Comparison of ENCODE assay signal across 1 cellular context in the genomic region with DNA sequence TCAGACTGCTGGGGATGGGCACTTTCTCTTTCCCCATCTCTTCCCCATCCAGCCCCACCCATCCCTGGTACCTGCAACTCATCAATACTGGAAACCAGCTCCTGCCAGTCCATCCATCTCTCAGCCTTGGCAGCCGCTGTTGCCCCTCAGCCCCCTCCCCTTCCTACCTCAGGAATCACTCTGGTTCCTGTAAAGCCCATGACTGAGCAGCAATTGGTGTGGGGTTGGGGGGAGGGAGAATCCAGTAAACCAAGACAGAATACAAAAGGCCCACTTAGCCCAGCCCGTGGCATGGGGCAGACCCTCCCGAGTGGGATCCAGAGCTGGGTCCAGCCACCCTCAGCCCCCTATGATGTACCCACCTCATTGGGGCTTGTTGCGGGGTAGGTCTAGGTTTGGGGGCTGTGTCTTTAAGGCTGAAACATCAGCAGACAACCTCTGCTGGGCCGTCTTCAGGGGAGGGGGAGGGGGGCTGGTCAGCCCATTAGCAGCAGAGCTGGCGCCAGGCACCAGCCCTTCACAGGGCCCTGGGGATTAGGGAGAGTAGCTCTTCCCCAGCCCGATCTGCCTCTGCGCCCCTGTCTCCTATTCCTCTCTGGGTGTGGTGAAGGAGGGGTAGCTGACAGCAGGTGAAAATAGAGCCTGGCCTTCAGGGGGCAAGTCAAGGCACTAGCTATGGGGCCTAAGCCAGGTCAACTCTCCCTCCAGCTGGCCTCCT.
TF ChIP-seq lines count a peak whose summit lies in the region.

No MANE protein-coding gene starts in this region.

TF ChIP-seq in GM23338, 12 proteins besides CTCF, POLR2A, EP300 and RAD21:
- TF ChIP-seq ZNF114 (CRISPR knock-in tag; IDR thresholded peaks at IDR 0.05), result no peak
- TF ChIP-seq, protein P1, sequence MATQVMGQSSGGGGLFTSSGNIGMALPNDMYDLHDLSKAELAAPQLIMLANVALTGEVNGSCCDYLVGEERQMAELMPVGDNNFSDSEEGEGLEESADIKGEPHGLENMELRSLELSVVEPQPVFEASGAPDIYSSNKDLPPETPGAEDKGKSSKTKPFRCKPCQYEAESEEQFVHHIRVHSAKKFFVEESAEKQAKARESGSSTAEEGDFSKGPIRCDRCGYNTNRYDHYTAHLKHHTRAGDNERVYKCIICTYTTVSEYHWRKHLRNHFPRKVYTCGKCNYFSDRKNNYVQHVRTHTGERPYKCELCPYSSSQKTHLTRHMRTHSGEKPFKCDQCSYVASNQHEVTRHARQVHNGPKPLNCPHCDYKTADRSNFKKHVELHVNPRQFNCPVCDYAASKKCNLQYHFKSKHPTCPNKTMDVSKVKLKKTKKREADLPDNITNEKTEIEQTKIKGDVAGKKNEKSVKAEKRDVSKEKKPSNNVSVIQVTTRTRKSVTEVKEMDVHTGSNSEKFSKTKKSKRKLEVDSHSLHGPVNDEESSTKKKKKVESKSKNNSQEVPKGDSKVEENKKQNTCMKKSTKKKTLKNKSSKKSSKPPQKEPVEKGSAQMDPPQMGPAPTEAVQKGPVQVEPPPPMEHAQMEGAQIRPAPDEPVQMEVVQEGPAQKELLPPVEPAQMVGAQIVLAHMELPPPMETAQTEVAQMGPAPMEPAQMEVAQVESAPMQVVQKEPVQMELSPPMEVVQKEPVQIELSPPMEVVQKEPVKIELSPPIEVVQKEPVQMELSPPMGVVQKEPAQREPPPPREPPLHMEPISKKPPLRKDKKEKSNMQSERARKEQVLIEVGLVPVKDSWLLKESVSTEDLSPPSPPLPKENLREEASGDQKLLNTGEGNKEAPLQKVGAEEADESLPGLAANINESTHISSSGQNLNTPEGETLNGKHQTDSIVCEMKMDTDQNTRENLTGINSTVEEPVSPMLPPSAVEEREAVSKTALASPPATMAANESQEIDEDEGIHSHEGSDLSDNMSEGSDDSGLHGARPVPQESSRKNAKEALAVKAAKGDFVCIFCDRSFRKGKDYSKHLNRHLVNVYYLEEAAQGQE (IDR thresholded peaks at IDR 0.05; ENCODE audit: unreplicated experiment), result no peak
- TF ChIP-seq POLR2AphosphoS5 (IDR thresholded peaks at IDR 0.05; ENCODE audit: low read depth), result no peak
- no peak for TF ChIP-seq EZH2 (IDR thresholded peaks at IDR 0.05; ENCODE audit: low read depth, unreplicated experiment)
- no peak for TF ChIP-seq JUNB (IDR thresholded peaks at IDR 0.05; ENCODE audit: unreplicated experiment)
- TF ChIP-seq ZNF331 (CRISPR knock-in tag; IDR thresholded peaks at IDR 0.05; ENCODE audit: low read depth), result no peak
- TF ChIP-seq, protein P2, sequence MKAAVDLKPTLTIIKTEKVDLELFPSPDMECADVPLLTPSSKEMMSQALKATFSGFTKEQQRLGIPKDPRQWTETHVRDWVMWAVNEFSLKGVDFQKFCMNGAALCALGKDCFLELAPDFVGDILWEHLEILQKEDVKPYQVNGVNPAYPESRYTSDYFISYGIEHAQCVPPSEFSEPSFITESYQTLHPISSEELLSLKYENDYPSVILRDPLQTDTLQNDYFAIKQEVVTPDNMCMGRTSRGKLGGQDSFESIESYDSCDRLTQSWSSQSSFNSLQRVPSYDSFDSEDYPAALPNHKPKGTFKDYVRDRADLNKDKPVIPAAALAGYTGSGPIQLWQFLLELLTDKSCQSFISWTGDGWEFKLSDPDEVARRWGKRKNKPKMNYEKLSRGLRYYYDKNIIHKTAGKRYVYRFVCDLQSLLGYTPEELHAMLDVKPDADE (IDR thresholded peaks at IDR 0.05), result no peak
- TF ChIP-seq STAT1 (IDR thresholded peaks at IDR 0.05; ENCODE audit: unreplicated experiment), result no peak
- no peak for TF ChIP-seq EZH2phosphoT487 (IDR thresholded peaks at IDR 0.05; ENCODE audit: unreplicated experiment)
- no peak for TF ChIP-seq CREB1 (CRISPR knock-in tag; IDR thresholded peaks at IDR 0.05; ENCODE audit: low read depth)
- TF ChIP-seq, protein P3, sequence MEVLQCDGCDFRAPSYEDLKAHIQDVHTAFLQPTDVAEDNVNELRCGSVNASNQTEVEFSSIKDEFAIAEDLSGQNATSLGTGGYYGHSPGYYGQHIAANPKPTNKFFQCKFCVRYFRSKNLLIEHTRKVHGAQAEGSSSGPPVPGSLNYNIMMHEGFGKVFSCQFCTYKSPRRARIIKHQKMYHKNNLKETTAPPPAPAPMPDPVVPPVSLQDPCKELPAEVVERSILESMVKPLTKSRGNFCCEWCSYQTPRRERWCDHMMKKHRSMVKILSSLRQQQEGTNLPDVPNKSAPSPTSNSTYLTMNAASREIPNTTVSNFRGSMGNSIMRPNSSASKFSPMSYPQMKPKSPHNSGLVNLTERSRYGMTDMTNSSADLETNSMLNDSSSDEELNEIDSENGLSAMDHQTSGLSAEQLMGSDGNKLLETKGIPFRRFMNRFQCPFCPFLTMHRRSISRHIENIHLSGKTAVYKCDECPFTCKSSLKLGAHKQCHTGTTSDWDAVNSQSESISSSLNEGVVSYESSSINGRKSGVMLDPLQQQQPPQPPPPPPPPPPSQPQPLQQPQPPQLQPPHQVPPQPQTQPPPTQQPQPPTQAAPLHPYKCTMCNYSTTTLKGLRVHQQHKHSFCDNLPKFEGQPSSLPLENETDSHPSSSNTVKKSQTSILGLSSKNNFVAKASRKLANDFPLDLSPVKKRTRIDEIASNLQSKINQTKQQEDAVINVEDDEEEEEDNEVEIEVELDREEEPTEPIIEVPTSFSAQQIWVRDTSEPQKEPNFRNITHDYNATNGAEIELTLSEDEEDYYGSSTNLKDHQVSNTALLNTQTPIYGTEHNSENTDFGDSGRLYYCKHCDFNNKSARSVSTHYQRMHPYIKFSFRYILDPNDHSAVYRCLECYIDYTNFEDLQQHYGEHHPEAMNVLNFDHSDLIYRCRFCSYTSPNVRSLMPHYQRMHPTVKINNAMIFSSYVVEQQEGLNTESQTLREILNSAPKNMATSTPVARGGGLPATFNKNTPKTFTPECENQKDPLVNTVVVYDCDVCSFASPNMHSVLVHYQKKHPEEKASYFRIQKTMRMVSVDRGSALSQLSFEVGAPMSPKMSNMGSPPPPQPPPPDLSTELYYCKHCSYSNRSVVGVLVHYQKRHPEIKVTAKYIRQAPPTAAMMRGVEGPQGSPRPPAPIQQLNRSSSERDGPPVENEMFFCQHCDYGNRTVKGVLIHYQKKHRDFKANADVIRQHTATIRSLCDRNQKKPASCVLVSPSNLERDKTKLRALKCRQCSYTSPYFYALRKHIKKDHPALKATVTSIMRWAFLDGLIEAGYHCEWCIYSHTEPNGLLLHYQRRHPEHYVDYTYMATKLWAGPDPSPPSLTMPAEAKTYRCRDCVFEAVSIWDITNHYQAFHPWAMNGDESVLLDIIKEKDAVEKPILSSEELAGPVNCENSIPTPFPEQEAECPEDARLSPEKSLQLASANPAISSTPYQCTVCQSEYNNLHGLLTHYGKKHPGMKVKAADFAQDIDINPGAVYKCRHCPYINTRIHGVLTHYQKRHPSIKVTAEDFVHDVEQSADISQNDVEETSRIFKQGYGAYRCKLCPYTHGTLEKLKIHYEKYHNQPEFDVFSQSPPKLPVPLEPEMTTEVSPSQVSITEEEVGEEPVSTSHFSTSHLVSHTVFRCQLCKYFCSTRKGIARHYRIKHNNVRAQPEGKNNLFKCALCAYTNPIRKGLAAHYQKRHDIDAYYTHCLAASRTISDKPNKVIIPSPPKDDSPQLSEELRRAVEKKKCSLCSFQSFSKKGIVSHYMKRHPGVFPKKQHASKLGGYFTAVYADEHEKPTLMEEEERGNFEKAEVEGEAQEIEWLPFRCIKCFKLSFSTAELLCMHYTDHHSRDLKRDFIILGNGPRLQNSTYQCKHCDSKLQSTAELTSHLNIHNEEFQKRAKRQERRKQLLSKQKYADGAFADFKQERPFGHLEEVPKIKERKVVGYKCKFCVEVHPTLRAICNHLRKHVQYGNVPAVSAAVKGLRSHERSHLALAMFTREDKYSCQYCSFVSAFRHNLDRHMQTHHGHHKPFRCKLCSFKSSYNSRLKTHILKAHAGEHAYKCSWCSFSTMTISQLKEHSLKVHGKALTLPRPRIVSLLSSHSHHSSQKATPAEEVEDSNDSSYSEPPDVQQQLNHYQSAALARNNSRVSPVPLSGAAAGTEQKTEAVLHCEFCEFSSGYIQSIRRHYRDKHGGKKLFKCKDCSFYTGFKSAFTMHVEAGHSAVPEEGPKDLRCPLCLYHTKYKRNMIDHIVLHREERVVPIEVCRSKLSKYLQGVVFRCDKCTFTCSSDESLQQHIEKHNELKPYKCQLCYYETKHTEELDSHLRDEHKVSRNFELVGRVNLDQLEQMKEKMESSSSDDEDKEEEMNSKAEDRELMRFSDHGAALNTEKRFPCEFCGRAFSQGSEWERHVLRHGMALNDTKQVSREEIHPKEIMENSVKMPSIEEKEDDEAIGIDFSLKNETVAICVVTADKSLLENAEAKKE (CRISPR knock-in tag; IDR thresholded peaks at IDR 0.05), result no peak
- TF ChIP-seq NANOG (IDR thresholded peaks at IDR 0.05; ENCODE audit: borderline replicate concordance), result no peak
